ENCODE assay signal across 18 cellular contexts in genomic region chr15:86082619-86083377, GRCh38. TPM values are rescaled to one million over a fixed set of nuclear protein-coding genes. Genes with fewer than 3 reads are reported as not detected.
A peak's percentile ranks its signal among the peaks of the same experiment; 100 is the strongest.
DNase-seq lines count a peak whose midpoint lies in the region; ATAC-seq and TF ChIP-seq lines count a peak whose summit lies in the region.
"Had no signal": no experiment of that assay in that cellular context is flagged by ENCODE, and none has a peak within 500 bp of the region (broad histone marks: within the 10 kb centered on the region; RNA-seq: fewer than 3 reads in every experiment).

No MANE protein-coding gene starts in this region.

- no peaks in the 10 kb centered on the region for H3K9me3 Mint-ChIP-seq in GM23338
- peaks cover 0 to 2% (median 0%) of the 10 kb centered on the region in 5 donors for H3K9me3 Mint-ChIP-seq in CD8-positive, alpha-beta memory T cell
- H3K9me3 Mint-ChIP-seq: T-helper 2 cell treated with Interferon-gamma antibody and Interleukin-4, amounts not matched to agents 5 μg/mL and 100 μg/mL, for 36 hours had no signal

- H3K4me3 ChIP-seq in GM23338 = no peak overlapping the region
- H3K4me3 ChIP-seq in CD8-positive, alpha-beta memory T cell (ENCODE audit: low read length) = no peak overlapping the region
- H3K4me3 ChIP-seq: GM12878, heart right ventricle, spleen had no signal

- no peaks in the 10 kb centered on the region for H3K27me3 ChIP-seq in GM23338 (ENCODE audit: insufficient read depth)
- no peaks in the 10 kb centered on the region for H3K27me3 ChIP-seq in CD8-positive, alpha-beta memory T cell (ENCODE audit: insufficient read depth, low read length, poor library complexity, severe bottlenecking)

- H3K27ac ChIP-seq in GM23338 (ENCODE audit: low read depth) = no peak overlapping the region
- no peak overlapping the region for H3K27ac ChIP-seq in CD8-positive, alpha-beta memory T cell (ENCODE audit: low read depth, low read length)
- H3K27ac ChIP-seq: heart right ventricle, parathyroid adenoma, spleen had no signal

- no peak for ATAC-seq in GM23338
- ATAC-seq: esophagus mucosa, GM12878, heart right ventricle had no signal

- no peak overlapping the region for H3K27ac Mint-ChIP-seq in GM23338
- H3K27ac Mint-ChIP-seq in CD8-positive, alpha-beta memory T cell = no peak overlapping the region
- H3K27ac Mint-ChIP-seq: CD14-positive monocyte; T-helper 2 cell treated with Interferon-gamma antibody and Interleukin-4, amounts not matched to agents 5 μg/mL and 100 μg/mL, for 36 hours had no signal

- H3F3A ChIP-seq in GM23338 (replicated peaks; ENCODE audit: low read depth) = no peaks in the 10 kb centered on the region

- H3K4me2 ChIP-seq in GM23338 = 0 out of 2 replicates have a peak overlapping the region, but pooled peaks have one; percentile 20

- H3K4me1 ChIP-seq in GM23338 (ENCODE audit: insufficient read depth) = no peaks in the 10 kb centered on the region; the same call in 1 of the 2 replicates
- no peaks in the 10 kb centered on the region for H3K4me1 ChIP-seq in CD8-positive, alpha-beta memory T cell (ENCODE audit: insufficient read depth, low read length)
- H3K4me1 ChIP-seq: heart right ventricle, parathyroid adenoma, spleen had no signal

- H3K9me2 ChIP-seq in GM23338 (ENCODE audit: insufficient read depth) = 0 out of 2 replicates have a peak, but pooled peaks cover 13% of the 10 kb centered on the region

- no peaks in the 10 kb centered on the region for H3K36me3 ChIP-seq in GM23338 (ENCODE audit: insufficient read depth)
- H3K36me3 ChIP-seq in CD8-positive, alpha-beta memory T cell (ENCODE audit: insufficient read depth, low read length) = no peaks in the 10 kb centered on the region
- H3K36me3 ChIP-seq: heart right ventricle, spleen had no signal

- H3K79me2 ChIP-seq in GM23338 (replicated peaks; ENCODE audit: insufficient read depth) = no peaks in the 10 kb centered on the region
- H3K79me2 ChIP-seq: parathyroid adenoma had no signal

- intact Hi-C loops in posterior cingulate gyrus (cut with DNase I) = no loop called here

- H3K4me3 Mint-ChIP-seq in GM23338 = no peak overlapping the region
- H3K4me3 Mint-ChIP-seq in CD8-positive, alpha-beta memory T cell = peak overlapping the region in 1 of 7 donors; percentile 5
- H3K4me3 Mint-ChIP-seq: CD14-positive monocyte; T-helper 2 cell treated with Interferon-gamma antibody and Interleukin-4, amounts not matched to agents 5 μg/mL and 100 μg/mL, for 36 hours had no signal

- H3K27me3 Mint-ChIP-seq in GM23338 (ENCODE audit: insufficient read depth, low read depth, poor library complexity) = peaks cover 16% of the 10 kb centered on the region
- H3K27me3 Mint-ChIP-seq in CD8-positive, alpha-beta memory T cell = peaks cover 6 to 28% of the 10 kb centered on the region in 2 donors

- no peaks in the 10 kb centered on the region for H3K9me3 ChIP-seq in CD8-positive, alpha-beta memory T cell (ENCODE audit: low read length)
- H3K9me3 ChIP-seq: heart right ventricle, spleen had no signal

- peaks cover 17% of the 10 kb centered on the region for H3K4me1 Mint-ChIP-seq in GM23338
- H3K4me1 Mint-ChIP-seq in CD8-positive, alpha-beta memory T cell = peaks cover 0 to 6% (median 0%) of the 10 kb centered on the region in 3 donors
- H3K4me1 Mint-ChIP-seq: CD14-positive monocyte had no signal

- TF ChIP-seq CTCF in GM23338 (conservative IDR thresholded peaks at IDR 0.05; ENCODE audit: low read depth in 2 of 2) = no peak

- CTCF ChIA-PET in CD8-positive, alpha-beta memory T cell (lab: Charles Lee) = no interaction called here

- H4K20me1 ChIP-seq in GM23338 (replicated peaks; ENCODE audit: insufficient read depth) = no peaks in the 10 kb centered on the region

- H2AFZ ChIP-seq in GM23338 = no peak overlapping the region
- H2AFZ ChIP-seq: parathyroid adenoma had no signal

- no peak for DNase-seq in GM23338 (ENCODE audit: low spot score)
- peak; percentile 79 for DNase-seq in NCI-H2171 treated with DMSO at 0.1 percent for 48 hours (lab: John Stamatoyannopoulos, UW)
- DNase-seq in cerebellum (ENCODE audit: low spot score) = peak; percentile 82
- peak in 9 of 10 donors; percentile 24 to 87 (median 41) for DNase-seq in posterior cingulate gyrus
- no peak for DNase-seq in NCI-H748 treated with DMSO at 0.1 percent for 48 hours (lab: John Stamatoyannopoulos, UW)
- DNase-seq in T1000 (lab: John Stamatoyannopoulos, UW) = no peak
- DNase-seq in CD8-positive, alpha-beta memory T cell = no peak
- DNase-seq in Kasumi-1 (lab: John Stamatoyannopoulos, UW) = no peak
- DNase-seq: activated T-cell treated with anti-CD3 and anti-CD28 coated beads, Interleukin-2, amount 50 U/mL, for 1 hour; cortex of kidney; heart right ventricle; NCI-H2029; spleen had no signal

- no peaks in the 10 kb centered on the region for H3K36me3 Mint-ChIP-seq in GM23338 (ENCODE audit: low read depth)
- no peaks in the 10 kb centered on the region for H3K36me3 Mint-ChIP-seq in CD8-positive, alpha-beta memory T cell
- H3K36me3 Mint-ChIP-seq: CD14-positive monocyte had no signal

- POLR2A ChIA-PET in CD8-positive, alpha-beta memory T cell (lab: Charles Lee) = no interaction called here

TF ChIP-seq in GM23338, 12 proteins besides CTCF, POLR2A, EP300 and RAD21 (continues in another document):
- TF ChIP-seq EZH2 (IDR thresholded peaks at IDR 0.05; ENCODE audit: low read depth, unreplicated experiment) = no peak
- no peak for TF ChIP-seq STAT1 (IDR thresholded peaks at IDR 0.05; ENCODE audit: unreplicated experiment)
- no peak for TF ChIP-seq ETS1 (IDR thresholded peaks at IDR 0.05)
- TF ChIP-seq ZNF331 (CRISPR knock-in tag; IDR thresholded peaks at IDR 0.05; ENCODE audit: low read depth) = no peak
- TF ChIP-seq POLR2AphosphoS5 (IDR thresholded peaks at IDR 0.05; ENCODE audit: low read depth) = no peak
- TF ChIP-seq ZNF114 (CRISPR knock-in tag; IDR thresholded peaks at IDR 0.05) = no peak
- no peak for TF ChIP-seq JUNB (IDR thresholded peaks at IDR 0.05; ENCODE audit: unreplicated experiment)
- no peak for TF ChIP-seq CREB1 (CRISPR knock-in tag; IDR thresholded peaks at IDR 0.05; ENCODE audit: low read depth)
- TF ChIP-seq REST (IDR thresholded peaks at IDR 0.05; ENCODE audit: unreplicated experiment) = no peak
- TF ChIP-seq EZH2phosphoT487 (IDR thresholded peaks at IDR 0.05; ENCODE audit: unreplicated experiment) = no peak

RNA-seq across cellular contexts. Expression of gene AGBL1, which starts 3.1 kb away (rescaled TPM):
- total RNA-seq in GM23338 (2014; rRNA removed; shearing (Covaris generic)) = 0.03 TPM in 1 of 2 replicates, not detected in the other
- polyA plus RNA-seq in GM23338 (2016; fragmentation: Nextera tagmentation; extraction: Ambion mirVana) = not detected in 2 replicates
- 0.91 TPM for total RNA-seq in cerebellum
- total RNA-seq in CD8-positive, alpha-beta memory T cell = not detected
- not detected for polyA plus RNA-seq in CD8-positive, alpha-beta memory T cell
- total RNA-seq: esophagus mucosa, GM12878, spleen had no signal
- polyA plus RNA-seq: CD14-positive monocyte, GM12878, heart right ventricle, spleen had no signal

Comparison
In these comparisons a context has a peak if more than half of its experiments do, and no peak if none do; other contexts are left out.
1. DNase-seq: peak in NCI-H2171 treated with DMSO at 0.1 percent for 48 hours (single experiment), cerebellum (single experiment) and posterior cingulate gyrus (9 of 10); none in GM23338 (single experiment), NCI-H748 treated with DMSO at 0.1 percent for 48 hours (single experiment), T1000 (single experiment), CD8-positive, alpha-beta memory T cell (0 of 5) and Kasumi-1 (0 of 2).